ENCODE assay signal across 11 cellular contexts in the genomic region with DNA sequence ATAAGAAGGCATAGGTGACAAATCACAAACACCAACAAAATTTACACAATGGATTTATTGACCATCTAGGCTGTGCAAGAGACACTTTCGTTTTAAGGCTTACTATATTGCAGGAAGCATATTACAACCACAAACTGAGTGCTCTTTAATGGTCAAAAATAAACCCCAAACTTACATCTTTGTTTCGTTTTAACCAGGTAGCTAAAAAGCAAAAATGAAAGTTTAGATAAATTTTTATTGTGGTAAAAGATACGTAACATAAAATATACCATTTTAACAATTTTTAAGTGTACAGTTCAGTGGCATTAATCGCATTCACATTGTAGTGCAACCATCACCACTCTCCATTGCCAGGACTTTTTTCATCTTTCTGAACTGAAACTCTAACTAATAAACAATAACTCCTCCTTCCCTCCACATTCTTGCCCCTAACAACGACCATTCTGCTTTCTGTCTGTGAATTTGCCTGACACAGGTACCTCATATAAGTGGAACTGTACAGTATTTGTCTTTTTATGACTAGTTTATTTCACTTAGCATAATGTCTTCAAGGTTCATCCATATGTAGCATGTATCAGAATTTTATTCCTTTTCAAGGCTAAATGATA. TPM values are rescaled to one million over a fixed set of nuclear protein-coding genes. Genes with fewer than 3 reads are reported as not detected.
DNase-seq lines count a peak whose midpoint lies in the region; ATAC-seq and TF ChIP-seq lines count a peak whose summit lies in the region.
"Had no signal": no experiment of that assay in that cellular context is flagged by ENCODE, and none has a peak within 500 bp of the region (broad histone marks: within the 10 kb centered on the region; RNA-seq: fewer than 3 reads in every experiment).

No MANE protein-coding gene starts in this region.

- H3K23me2 ChIP-seq in H9 (ENCODE audit: insufficient read length, low read depth, low read length, poor library complexity, severe bottlenecking), result no peaks in the 10 kb centered on the region

- H2BK15ac ChIP-seq in H9 (ENCODE audit: low read depth, low read length), result no peak overlapping the region

- H3K27ac ChIP-seq in H9 (ENCODE audit: insufficient read length, low read depth, low read length) (no peak overlapping the region), lower lobe of right lung (no peak overlapping the region)

- peaks cover 14 to 19% of the 10 kb centered on the region in 2 donors for H3K4me1 Mint-ChIP-seq in effector memory CD8-positive, alpha-beta T cell (ENCODE audit: low read depth in 2 of 2)
- H3K4me1 Mint-ChIP-seq in H9, result no peaks in the 10 kb centered on the region

- no peak overlapping the region for H3T11ph ChIP-seq in H9 (ENCODE audit: low read length)

- ATAC-seq in GM18508 (IDR thresholded peaks at IDR 0.05; ENCODE audit: insufficient read depth, unreplicated experiment), result peak; percentile 83
- peak; percentile 72 for ATAC-seq in GM21381 (IDR thresholded peaks at IDR 0.05; ENCODE audit: unreplicated experiment)
- ATAC-seq in HG03196 (IDR thresholded peaks at IDR 0.05; ENCODE audit: unreplicated experiment), result peak; percentile 76
- peak; percentile 75 for ATAC-seq in effector memory CD8-positive, alpha-beta T cell (replicated peaks)
- no peak for ATAC-seq in lower lobe of right lung
- ATAC-seq: HepG2 had no signal

- no peak overlapping the region for H2BK20ac ChIP-seq in H9 (ENCODE audit: low read depth, low read length, poor library complexity, severe bottlenecking)

- H3K4me2 ChIP-seq in H9 (ENCODE audit: insufficient read depth, insufficient read length, low read length), result no peak overlapping the region

- H3K4me3 Mint-ChIP-seq in effector memory CD8-positive, alpha-beta T cell, result peak overlapping the region; percentile 22 to 69
- H3K4me3 Mint-ChIP-seq in H9, result no peak overlapping the region

- H4K91ac ChIP-seq in H9 (ENCODE audit: insufficient read length, low read depth, low read length), result no peak overlapping the region

- H2BK120ac ChIP-seq in H9 (ENCODE audit: low read depth, low read length, poor library complexity, severe bottlenecking), result no peak overlapping the region

- H3K4me3 ChIP-seq in lower lobe of right lung, result no peak overlapping the region

- no peak overlapping the region for H3K18ac ChIP-seq in H9 (ENCODE audit: insufficient read length, low read depth, low read length)

- H2BK12ac ChIP-seq in H9 (ENCODE audit: insufficient read length, low read depth, low read length), result no peak overlapping the region

- H3K9ac ChIP-seq in H9 (ENCODE audit: extremely low read depth, insufficient read length, low read length), result no peak overlapping the region

- no peaks in the 10 kb centered on the region for H3K79me2 ChIP-seq in H9 (ENCODE audit: insufficient read depth, low read length)

- H2BK5ac ChIP-seq in H9 (ENCODE audit: insufficient read length, low read length), result no peak overlapping the region

- H2AFZ ChIP-seq in H9 (ENCODE audit: low read length), result no peak overlapping the region

- H3K79me1 ChIP-seq in H9 (ENCODE audit: insufficient read depth, low read depth, low read length, poor library complexity, severe bottlenecking), result no peaks in the 10 kb centered on the region

- intact Hi-C loops in lower lobe of right lung (cut with DNase I), result no loop called here

- no peak overlapping the region for H4K8ac ChIP-seq in H9 (replicated peaks; ENCODE audit: insufficient read length, low read depth, low read length)

- WGBS in H9 (ENCODE audit: extremely low coverage, insufficient read length, low lambda C conversion rate), result 100% methylated on average over 1 of the region's 5 CpGs

- H4K5ac ChIP-seq in H9 (ENCODE audit: insufficient read length, low read depth, low read length), result no peak overlapping the region

- H3K36me3 Mint-ChIP-seq in effector memory CD8-positive, alpha-beta T cell (ENCODE audit: insufficient read depth), result no peaks in the 10 kb centered on the region
- no peaks in the 10 kb centered on the region for H3K36me3 Mint-ChIP-seq in H9 (ENCODE audit: insufficient read depth in 1 of 3, low read depth in 3 of 3)

- DNase-seq in effector memory CD8-positive, alpha-beta T cell, result no peak
- no peak for DNase-seq in NCI-H2107 treated with DMSO at 0.1 percent for 48 hours (lab: John Stamatoyannopoulos, UW; ENCODE audit: unreplicated experiment)
- DNase-seq in H9, result no peak
- no peak for DNase-seq in medulla oblongata (ENCODE audit: extremely low spot score)
- no peak for DNase-seq in lower lobe of right lung
- DNase-seq: activated CD4-positive, alpha-beta T cell treated with anti-CD3 and anti-CD28 coated beads, Interleukin-2, amount 50 U/mL, for 1 hour; GDM1 had no signal

- H3K9me3 Mint-ChIP-seq in effector memory CD8-positive, alpha-beta T cell, result no peaks in the 10 kb centered on the region
- H3K9me3 Mint-ChIP-seq in H9, result peaks cover 38 to 47% of the 10 kb centered on the region in 2 experiments

- no peak overlapping the region for H3K14ac ChIP-seq in H9 (ENCODE audit: insufficient read depth, low read length)

- TF ChIP-seq CTCF in H9 (conservative IDR thresholded peaks at IDR 0.05) (no peak), lower lobe of right lung (IDR thresholded peaks at IDR 0.05) (no peak)

- H3K4me1 ChIP-seq in H9 (ENCODE audit: insufficient read depth, low read length) (no peaks in the 10 kb centered on the region), lower lobe of right lung (no peaks in the 10 kb centered on the region)

- H3K27me3 Mint-ChIP-seq in effector memory CD8-positive, alpha-beta T cell, result no peaks in the 10 kb centered on the region
- H3K27me3 Mint-ChIP-seq in H9 (ENCODE audit: low read depth), result no peaks in the 10 kb centered on the region

- H3K27me3 ChIP-seq in H9 (ENCODE audit: insufficient read depth, low read length) (no peaks in the 10 kb centered on the region), lower lobe of right lung (ENCODE audit: low read depth) (no peaks in the 10 kb centered on the region)

- no peak overlapping the region for H3K56ac ChIP-seq in H9 (ENCODE audit: insufficient read length, low read depth, low read length)

- H3K36me3 ChIP-seq in lower lobe of right lung, result no peaks in the 10 kb centered on the region

- H3K27ac Mint-ChIP-seq in effector memory CD8-positive, alpha-beta T cell, result peak overlapping the region; percentile 1 to 88
- H3K27ac Mint-ChIP-seq in H9, result no peak overlapping the region

- H3K23ac ChIP-seq in H9 (ENCODE audit: insufficient read length, low read depth, low read length), result no peak overlapping the region

- no peaks in the 10 kb centered on the region for H4K20me1 ChIP-seq in H9 (ENCODE audit: control insufficient read depth, insufficient read depth, insufficient read length)

- H2AK5ac ChIP-seq in H9 (ENCODE audit: insufficient read length, low read length), result no peak overlapping the region

- H3K4ac ChIP-seq in H9 (ENCODE audit: low read depth, low read length), result no peak overlapping the region

- H3K9me3 ChIP-seq in H9 (ENCODE audit: control insufficient read depth, low read depth, low read length) (peaks cover 14% of the 10 kb centered on the region), lower lobe of right lung (no peaks in the 10 kb centered on the region)

RNA-seq across cellular contexts. Expression of a gene that starts 32.3 kb away (rescaled TPM):
- 25.0 and 25.5 TPM in 2 replicates for total RNA-seq in H9 (2021)
- 66.4 TPM for total RNA-seq in lower lobe of right lung

Comparison
In these comparisons a context has a peak if more than half of its experiments do, and no peak if none do; other contexts are left out.
1. ATAC-seq: peak in GM18508 (single experiment), GM21381 (single experiment), HG03196 (single experiment) and effector memory CD8-positive, alpha-beta T cell (single experiment); none in lower lobe of right lung (0 of 2).
2. H3K27ac Mint-ChIP-seq: peak in effector memory CD8-positive, alpha-beta T cell (2 of 2); none in H9 (0 of 3).
3. H3K4me3 Mint-ChIP-seq: peak in effector memory CD8-positive, alpha-beta T cell (2 of 2); none in H9 (0 of 2).